In genomic region chr5:5351288-5352089, GRCh38 we compare ENCODE assay signal across 1 cellular context.
A peak's percentile ranks its signal among the peaks of the same experiment; 100 is the strongest.
TF ChIP-seq lines count a peak whose summit lies in the region.

No MANE protein-coding gene starts in this region.

TF ChIP-seq in HepG2, 621 proteins besides CTCF, POLR2A, EP300 and RAD21 (continued from another document and continues in another):
- TF ChIP-seq ZNF646 (CRISPR knock-in tag; IDR thresholded peaks at IDR 0.05) (no peak), ISL2 (CRISPR knock-in tag; IDR thresholded peaks at IDR 0.05) (no peak), MAX (IDR thresholded peaks at IDR 0.05) (peak; percentile 80), ZNF329 (CRISPR knock-in tag; IDR thresholded peaks at IDR 0.05; ENCODE audit: low read depth) (no peak), ZNF501 (CRISPR knock-in tag; IDR thresholded peaks at IDR 0.05) (no peak), ZNF513 (CRISPR knock-in tag; conservative IDR thresholded peaks at IDR 0.05) (no peak), JUND (CRISPR knock-in tag; IDR thresholded peaks at IDR 0.05) (0 out of 2 replicates have a peak, but pooled peaks have one; percentile 62), NR1H2 (CRISPR knock-in tag; IDR thresholded peaks at IDR 0.05; ENCODE audit: borderline replicate concordance, low read depth) (no peak), ZNF24 (IDR thresholded peaks at IDR 0.05) (no peak), FOXK2 (IDR thresholded peaks at IDR 0.05) (no peak), RFX3 (CRISPR knock-in tag; IDR thresholded peaks at IDR 0.05) (no peak), ZBTB26 (CRISPR knock-in tag; IDR thresholded peaks at IDR 0.05; ENCODE audit: borderline replicate concordance) (no peak), REST (IDR thresholded peaks at IDR 0.05; ENCODE audit: borderline replicate concordance in 1 of 2, low read depth in 1 of 2, low read length in 2 of 2) (no peak; a peak in 1 of 4 replicates), ZFP36 (IDR thresholded peaks at IDR 0.05; ENCODE audit: borderline replicate concordance, low read depth, low read length, partially characterized antibody) (no peak), ZFP62 (CRISPR knock-in tag; IDR thresholded peaks at IDR 0.05) (no peak), BRD4 (CRISPR knock-in tag; IDR thresholded peaks at IDR 0.05) (no peak), ATF2 (CRISPR knock-in tag; IDR thresholded peaks at IDR 0.05) (no peak), ZSCAN25 (CRISPR knock-in tag; IDR thresholded peaks at IDR 0.05) (no peak), MNT (IDR thresholded peaks at IDR 0.05) (no peak), ZNF747 (CRISPR knock-in tag; IDR thresholded peaks at IDR 0.05; ENCODE audit: borderline replicate concordance) (no peak), ZNF749 (CRISPR knock-in tag; IDR thresholded peaks at IDR 0.05; ENCODE audit: borderline replicate concordance) (no peak), ASH2L (IDR thresholded peaks at IDR 0.05; ENCODE audit: insufficient read length, low read depth, low read length) (no peak), ZNF710 (CRISPR knock-in tag; IDR thresholded peaks at IDR 0.05; ENCODE audit: borderline replicate concordance) (no peak), HES4 (CRISPR knock-in tag; IDR thresholded peaks at IDR 0.05; ENCODE audit: borderline replicate concordance) (no peak), ZBTB4 (CRISPR knock-in tag; IDR thresholded peaks at IDR 0.05; ENCODE audit: borderline replicate concordance) (no peak)
